In genomic region chr1:228396770-228397453, GRCh38 we compare ENCODE assay signal across 35 cellular contexts. TPM values are rescaled to one million over a fixed set of nuclear protein-coding genes. Genes with fewer than 3 reads are reported as not detected.
DNase-seq lines count a peak whose midpoint lies in the region; ATAC-seq, FAIRE-seq and TF ChIP-seq lines count a peak whose summit lies in the region.
"Had no signal": no experiment of that assay in that cellular context is flagged by ENCODE, and none has a peak within 500 bp of the region (broad histone marks: within the 10 kb centered on the region; RNA-seq: fewer than 3 reads in every experiment).

No MANE protein-coding gene starts in this region.

- TF ChIP-seq CTCF in GM12878 (IDR thresholded peaks at IDR 0.05 in 2 of 3, conservative IDR thresholded peaks at IDR 0.05 in 1 of 3; ENCODE audit: control insufficient read depth in 2 of 3, extremely low read depth in 1 of 3, insufficient read depth in 1 of 3, low read depth in 3 of 3, low read length in 3 of 3) (no peak), right lobe of liver (IDR thresholded peaks at IDR 0.05) (no peak), spleen (IDR thresholded peaks at IDR 0.05 in 8 of 11, conservative IDR thresholded peaks at IDR 0.05 in 3 of 11) (no peak)

- no TSS peak for BruUV-seq in GM12878 (replicated peaks; lab: Mats Ljungman, UMichigan)

- H3K9ac ChIP-seq in GM12878 (ENCODE audit: control insufficient read depth, insufficient read depth, low read length): no peak overlapping the region

- CTCF ChIA-PET in activated naive CD4-positive, alpha-beta T cell treated with anti-CD3 and anti-CD28 coated beads for 36 hours (lab: Charles Lee): no interaction called here
- CTCF ChIA-PET in activated naive CD4-positive, alpha-beta T cell treated with anti-CD3 and anti-CD28 coated beads, Interleukin-2, amount 10 ng/mL, durations not matched to agents 7 days and 5 days (lab: Charles Lee): no interaction called here
- CTCF ChIA-PET in GM12878 (lab: Yijun Ruan, JAX): no interaction called here

- H3K9me3 ChIP-seq in GM12878 (replicated peaks; ENCODE audit: control insufficient read depth, insufficient read depth, low read length) (no peaks in the 10 kb centered on the region), right lobe of liver (no peaks in the 10 kb centered on the region), spleen (no peaks in the 10 kb centered on the region)
- H3K9me3 ChIP-seq: HAP-1, neutrophil, Peyer's patch, prostate gland, tibial nerve had no signal

- H3K27me3 ChIP-seq in GM12878 (replicated peaks in 1 of 2; ENCODE audit: control insufficient read depth in 2 of 2, insufficient read depth in 2 of 2, low read length in 1 of 2) (no peaks in the 10 kb centered on the region), right lobe of liver (no peaks in the 10 kb centered on the region), spleen (replicated peaks in 1 of 7) (no peaks in the 10 kb centered on the region)
- H3K27me3 ChIP-seq: neutrophil, Peyer's patch, tibial nerve had no signal

- peaks cover 28% of the 10 kb centered on the region for H3K36me3 Mint-ChIP-seq in activated naive CD4-positive, alpha-beta T cell treated with anti-CD3 and anti-CD28 coated beads for 36 hours (ENCODE audit: low read depth)
- peaks cover 55% of the 10 kb centered on the region for H3K36me3 Mint-ChIP-seq in activated naive CD4-positive, alpha-beta T cell treated with anti-CD3 and anti-CD28 coated beads, Interleukin-2, amount 10 ng/mL, durations not matched to agents 7 days and 5 days

- 77% methylated on average over 16 of the region's 18 CpGs for WGBS in GM12878 (ENCODE audit: insufficient coverage, insufficient replicate concordance, low lambda C conversion rate, missing lambda C conversion rate)
- 100% methylated on average over 5 of the region's 18 CpGs for WGBS in right lobe of liver (ENCODE audit: insufficient coverage, low coverage, low lambda C conversion rate, missing lambda C conversion rate)
- WGBS in spleen, 5 donors: 93 to 97% (median 96%) methylated on average over 10 to 18 of the region's 18 CpGs

- no peak overlapping the region for H2AFZ ChIP-seq in GM12878 (ENCODE audit: control insufficient read depth, low read depth, low read length)

- RAD21 ChIA-PET in GM12878 (lab: Charles Lee; ENCODE audit: unreplicated experiment): no interaction called here

- no peak overlapping the region for H3K27ac Mint-ChIP-seq in activated naive CD4-positive, alpha-beta T cell treated with anti-CD3 and anti-CD28 coated beads for 36 hours
- no peak overlapping the region for H3K27ac Mint-ChIP-seq in activated naive CD4-positive, alpha-beta T cell treated with anti-CD3 and anti-CD28 coated beads, Interleukin-2, amount 10 ng/mL, durations not matched to agents 7 days and 5 days
- H3K27ac Mint-ChIP-seq: activated CD8-positive, alpha-beta memory T cell treated with anti-CD3 and anti-CD28 coated beads, Interleukin-2, amount 10 ng/mL, durations not matched to agents 7 days and 5 days had no signal

- no peak for TF ChIP-seq RAD21 in GM12878 (IDR thresholded peaks at IDR 0.05; ENCODE audit: insufficient read depth, low read depth, low read length)

- H3K9me3 Mint-ChIP-seq in activated naive CD4-positive, alpha-beta T cell treated with anti-CD3 and anti-CD28 coated beads for 36 hours: no peaks in the 10 kb centered on the region
- H3K9me3 Mint-ChIP-seq in activated naive CD4-positive, alpha-beta T cell treated with anti-CD3 and anti-CD28 coated beads, Interleukin-2, amount 10 ng/mL, durations not matched to agents 7 days and 5 days: no peaks in the 10 kb centered on the region
- H3K9me3 Mint-ChIP-seq: activated T-cell treated with anti-CD3 and anti-CD28 coated beads, Interleukin-2, amount 50 U/mL, for 72 hours; CD8-positive, alpha-beta memory T cell had no signal

- TF ChIP-seq POLR2A in GM12878 (IDR thresholded peaks at IDR 0.05; ENCODE audit: low read depth, low read length) (no peak), right lobe of liver (IDR thresholded peaks at IDR 0.05) (no peak), spleen (IDR thresholded peaks at IDR 0.05) (no peak)

- no peaks in the 10 kb centered on the region for H3K4me1 ChIP-seq in GM12878 (ENCODE audit: control insufficient read depth, insufficient read depth, low read length)
- H3K4me1 ChIP-seq in right lobe of liver: no peaks in the 10 kb centered on the region
- peaks cover 0 to 46% (median 17%) of the 10 kb centered on the region in 6 donors for H3K4me1 ChIP-seq in spleen
- H3K4me1 ChIP-seq: HAP-1, Peyer's patch, prostate gland had no signal

- H4K20me1 ChIP-seq in GM12878 (ENCODE audit: control insufficient read depth, insufficient read depth): no peaks in the 10 kb centered on the region

- POLR2A ChIA-PET in GM12878 (lab: Charles Lee): no interaction called here

- H3K4me1 Mint-ChIP-seq in activated naive CD4-positive, alpha-beta T cell treated with anti-CD3 and anti-CD28 coated beads for 36 hours (ENCODE audit: low read depth): peaks cover 10% of the 10 kb centered on the region
- H3K4me1 Mint-ChIP-seq in activated naive CD4-positive, alpha-beta T cell treated with anti-CD3 and anti-CD28 coated beads, Interleukin-2, amount 10 ng/mL, durations not matched to agents 7 days and 5 days: peaks cover 43% of the 10 kb centered on the region

- ATAC-seq in GM12878 (no peak), right lobe of liver (no peak), HG03342 (IDR thresholded peaks at IDR 0.05; ENCODE audit: unreplicated experiment) (no peak), GM18517 (IDR thresholded peaks at IDR 0.05; ENCODE audit: unreplicated experiment) (no peak)
- ATAC-seq: activated CD8-positive, alpha-beta memory T cell treated with anti-CD3 and anti-CD28 coated beads, Interleukin-2, amount 10 ng/mL, durations not matched to agents 7 days and 5 days; activated T-cell treated with anti-CD3 and anti-CD28 coated beads, Interleukin-2, amount 50 U/mL, for 72 hours had no signal

- intact Hi-C loops in activated naive CD4-positive, alpha-beta T cell treated with anti-CD3 and anti-CD28 coated beads for 36 hours (cut with micrococcal nuclease): no loop called here
- intact Hi-C loops in GM12878 (cut with micrococcal nuclease; ENCODE audit: unreplicated experiment) (no loop called here), right lobe of liver (cut with DNase I) (no loop called here), spleen (cut with DNase I; ENCODE audit: low total_unique reads) (no loop called here)

- TF ChIP-seq EP300 in GM12878 (IDR thresholded peaks at IDR 0.05; ENCODE audit: borderline replicate concordance in 1 of 2, control insufficient read depth in 1 of 2, low read depth in 2 of 2, low read length in 2 of 2): no peak

- SMC1A ChIA-PET in GM12878 (lab: Charles Lee; ENCODE audit: uncharacterized antibody, unreplicated experiment): no interaction called here

- no peak overlapping the region for H3K4me3 ChIP-seq in GM12878
- H3K4me3 ChIP-seq in right lobe of liver: no peak overlapping the region
- no peak overlapping the region for H3K4me3 ChIP-seq in spleen
- H3K4me3 ChIP-seq: HAP-1, Peyer's patch, prostate gland, tibial nerve had no signal

- H3K4me3 Mint-ChIP-seq in activated naive CD4-positive, alpha-beta T cell treated with anti-CD3 and anti-CD28 coated beads for 36 hours: no peak overlapping the region
- no peak overlapping the region for H3K4me3 Mint-ChIP-seq in activated naive CD4-positive, alpha-beta T cell treated with anti-CD3 and anti-CD28 coated beads, Interleukin-2, amount 10 ng/mL, durations not matched to agents 7 days and 5 days
- H3K4me3 Mint-ChIP-seq: activated CD8-positive, alpha-beta memory T cell treated with anti-CD3 and anti-CD28 coated beads, Interleukin-2, amount 10 ng/mL, durations not matched to agents 7 days and 5 days; activated T-cell treated with anti-CD3 and anti-CD28 coated beads, Interleukin-2, amount 50 U/mL, for 72 hours; CD8-positive, alpha-beta memory T cell had no signal

- in situ Hi-C loops in GM12878 (cut with MboI): no loop called here

- peaks cover 11 to 23% of the 10 kb centered on the region in 2 experiments for H3K36me3 ChIP-seq in GM12878 (ENCODE audit: control insufficient read depth in 2 of 2, insufficient read depth in 2 of 2, low read length in 1 of 2)
- peaks cover 0 to 39% (median 2%) of the 10 kb centered on the region in 4 donors for H3K36me3 ChIP-seq in right lobe of liver
- peaks cover 0 to 100% (median 84%) of the 10 kb centered on the region in 6 donors for H3K36me3 ChIP-seq in spleen

- H3K4me2 ChIP-seq in GM12878 (ENCODE audit: control insufficient read depth, insufficient read depth): no peak overlapping the region

- H3K27me3 Mint-ChIP-seq in activated naive CD4-positive, alpha-beta T cell treated with anti-CD3 and anti-CD28 coated beads for 36 hours (ENCODE audit: low read depth): no peaks in the 10 kb centered on the region
- H3K27me3 Mint-ChIP-seq in activated naive CD4-positive, alpha-beta T cell treated with anti-CD3 and anti-CD28 coated beads, Interleukin-2, amount 10 ng/mL, durations not matched to agents 7 days and 5 days: no peaks in the 10 kb centered on the region
- H3K27me3 Mint-ChIP-seq: activated CD8-positive, alpha-beta memory T cell treated with anti-CD3 and anti-CD28 coated beads, Interleukin-2, amount 10 ng/mL, durations not matched to agents 7 days and 5 days; CD8-positive, alpha-beta memory T cell had no signal

- peak; percentile 3 for DNase-seq in activated naive CD4-positive, alpha-beta T cell treated with anti-CD3 and anti-CD28 coated beads for 36 hours
- no peak for DNase-seq in activated naive CD4-positive, alpha-beta T cell treated with anti-CD3 and anti-CD28 coated beads, Interleukin-2, amount 10 ng/mL, durations not matched to agents 7 days and 5 days
- DNase-seq in GM12878 (ENCODE audit: low read depth, low spot score): no peak
- DNase-seq in right lobe of liver: peak in 2 of 3 donors; percentile 12 to 42
- peak; percentile 70 for DNase-seq in spleen
- DNase-seq in foreskin melanocyte: no peak
- DNase-seq: activated CD4-positive, alpha-beta T cell treated with anti-CD3 and anti-CD28 coated beads for 4 hours; activated CD8-positive, alpha-beta memory T cell treated with anti-CD3 and anti-CD28 coated beads, Interleukin-2, amount 10 ng/mL, durations not matched to agents 7 days and 5 days; activated naive CD4-positive, alpha-beta T cell treated with anti-CD3 and anti-CD28 coated beads, Interleukin-2, amount 50 U/mL, for 16 hours; activated T-cell treated with anti-CD3 and anti-CD28 coated beads, Interleukin-2, amount 50 U/mL, for 72 hours; CD8-positive, alpha-beta memory T cell; DMS 273 treated with DMSO at 0.1 percent for 48 hours; effector CD8-positive, alpha-beta T cell; EL; hypothalamus; IMR-90; mesenchymal stem cell; MV-4-11; NCI-H1436; NCI-H2081 treated with DMSO at 0.1 percent for 48 hours; NCI-H226; NCI-H774; SIG-M5; stimulated activated CD4-positive, alpha-beta T cell treated with anti-CD3 and anti-CD28 coated beads, Interleukin-4, amount 100 ng/mL, for 24 hours; T-helper 9 cell had no signal

- H3K27ac ChIP-seq in GM12878 (ENCODE audit: control insufficient read depth, insufficient read depth) (no peak overlapping the region), right lobe of liver (no peak overlapping the region), spleen (no peak overlapping the region)
- H3K27ac ChIP-seq: neutrophil, Peyer's patch, prostate gland, tibial nerve, VCaP had no signal

- FAIRE-seq in GM12878 (lab: Jason Lieb, UNC): no peak
- FAIRE-seq: colon had no signal

- peaks cover under 1% of the 10 kb centered on the region; the same call in 1 of the 2 replicates for H3K79me2 ChIP-seq in GM12878 (ENCODE audit: control insufficient read depth, insufficient read depth, low read length)

RNA-seq across cellular contexts. Expression of gene TRIM11, which starts 9.7 kb away (rescaled TPM):
- total RNA-seq in activated naive CD4-positive, alpha-beta T cell treated with anti-CD3 and anti-CD28 coated beads for 36 hours: 10 to 100 TPM; 26.0 to 27.5 TPM
- 55.6 and 58.1 TPM in 2 replicates for total RNA-seq in GM12878 (2013; cell fraction: nucleolus; rRNA removed)
- total RNA-seq in GM12878 (2014; rRNA removed) (16.5 and 17.3 TPM in 2 replicates), GM12878 (2014; rRNA removed; fragmentation: Illumina TruSeq; extraction: Trizol) (13.5 TPM in 2 replicates), GM12878 (2021) (32.5 and 33.7 TPM in 2 replicates), right lobe of liver (1 to 10 TPM; 5.2 to 8.3 (median 7.1) TPM), spleen (10 to 100 TPM; 33.4 to 49.4 (median 39.8) TPM)
- 9.5 TPM for polyA plus RNA-seq in GM12878 (2011; ENCODE audit: low read depth)
- polyA plus RNA-seq in GM12878 (2011; rRNA removed) (6.4 and 8.5 TPM in 2 replicates), GM12878 (2014; fragmentation: Illumina TruSeq; extraction: Trizol) (6.5 and 11.3 TPM in 2 replicates), GM12878 (2014; fragmentation: Nextera tagmentation; extraction: Ambion mirVana) (1 to 10 TPM; 1.3 to 3.0 TPM), GM12878 (2014; rRNA removed) (18.8 and 24.6 TPM in 2 replicates), GM12878 (2016; fragmentation: Nextera tagmentation; extraction: Ambion mirVana) (10 to 100 TPM; 12.9 to 15.0 TPM), spleen (10 to 100 TPM; 14.1 to 26.8 (median 20.7) TPM)
- 9.4 and 12.8 TPM in 2 replicates for polyA plus RNA-seq in GM12878 (2011; cell fraction: cytosol; rRNA removed)
- polyA plus RNA-seq in GM12878 (2011; cell fraction: nucleus; rRNA removed): 43.2 and 61.8 TPM in 2 replicates
- 14.5 and 20.0 TPM in 2 replicates for polyA plus RNA-seq in GM12878 (2012)
- polyA minus RNA-seq in GM12878 (2011; rRNA and poly(A)+ RNA removed): 17.0 and 31.3 TPM in 2 replicates
- polyA minus RNA-seq in GM12878 (2011; cell fraction: cytosol; rRNA and poly(A)+ RNA removed): 9.0 and 10.5 TPM in 2 replicates
- 20.8 and 36.9 TPM in 2 replicates for polyA minus RNA-seq in GM12878 (2011; cell fraction: nucleus; rRNA and poly(A)+ RNA removed)

RNA-seq across cellular contexts. Expression of gene TRIM17, which starts 19.7 kb away (rescaled TPM):
- 1 to 10 TPM; 1.0 to 1.2 TPM for total RNA-seq in activated naive CD4-positive, alpha-beta T cell treated with anti-CD3 and anti-CD28 coated beads for 36 hours
- not detected in 2 replicates for total RNA-seq in GM12878 (2013; cell fraction: nucleolus; rRNA removed)
- total RNA-seq in GM12878 (2014; rRNA removed) (0.11 TPM in 1 of 2 replicates, not detected in the other), GM12878 (2014; rRNA removed; fragmentation: Illumina TruSeq; extraction: Trizol) (not detected in 2 replicates), GM12878 (2021) (not detected in 2 replicates), right lobe of liver (not detected), spleen (1 to 10 TPM; 3.5 to 7.1 (median 5.4) TPM)
- 0.17 TPM for polyA plus RNA-seq in GM12878 (2011; ENCODE audit: low read depth)
- polyA plus RNA-seq in GM12878 (2011; rRNA removed) (not detected in 2 replicates), GM12878 (2014; fragmentation: Illumina TruSeq; extraction: Trizol) (not detected in 2 replicates), GM12878 (2014; fragmentation: Nextera tagmentation; extraction: Ambion mirVana) (not detected), GM12878 (2014; rRNA removed) (not detected in 2 replicates), GM12878 (2016; fragmentation: Nextera tagmentation; extraction: Ambion mirVana) (under 1 TPM; 0.16 to 0.32 TPM), spleen (1 to 10 TPM in 1 of 3 donors, under 1 TPM in 2; 0.36 to 4.0 (median 0.96) TPM)
- not detected in 2 replicates for polyA plus RNA-seq in GM12878 (2011; cell fraction: cytosol; rRNA removed)
- not detected in 2 replicates for polyA plus RNA-seq in GM12878 (2011; cell fraction: nucleus; rRNA removed)
- 0.37 and 0.39 TPM in 2 replicates for polyA plus RNA-seq in GM12878 (2012)
- polyA minus RNA-seq in GM12878 (2011; rRNA and poly(A)+ RNA removed): not detected in 2 replicates
- not detected in 2 replicates for polyA minus RNA-seq in GM12878 (2011; cell fraction: cytosol; rRNA and poly(A)+ RNA removed)
- not detected in 2 replicates for polyA minus RNA-seq in GM12878 (2011; cell fraction: nucleus; rRNA and poly(A)+ RNA removed)
- total RNA-seq: glomerular endothelial cell, IMR-90 had no signal

Comparison
In these comparisons a context has a peak if more than half of its experiments do, and no peak if none do; other contexts are left out.
1. DNase-seq: peak in activated naive CD4-positive, alpha-beta T cell treated with anti-CD3 and anti-CD28 coated beads for 36 hours (single experiment), right lobe of liver (2 of 3) and spleen (single experiment); none in activated naive CD4-positive, alpha-beta T cell treated with anti-CD3 and anti-CD28 coated beads, Interleukin-2, amount 10 ng/mL, durations not matched to agents 7 days and 5 days (single experiment), GM12878 (single experiment) and foreskin melanocyte (single experiment).